In genomic region chr10:43315535-43316245, GRCh38 we compare ENCODE assay signal across 1 cellular context.
TF ChIP-seq lines count a peak whose summit lies in the region.

No MANE protein-coding gene starts in this region.

TF ChIP-seq in GM23338, 12 proteins besides CTCF, POLR2A, EP300 and RAD21 (continued from another document):
- TF ChIP-seq POLR2AphosphoS5 (IDR thresholded peaks at IDR 0.05; ENCODE audit: low read depth) (no peak), ZNF462 (CRISPR knock-in tag; IDR thresholded peaks at IDR 0.05) (no peak), STAT1 (IDR thresholded peaks at IDR 0.05; ENCODE audit: unreplicated experiment) (no peak), REST (IDR thresholded peaks at IDR 0.05; ENCODE audit: unreplicated experiment) (no peak), CREB1 (CRISPR knock-in tag; IDR thresholded peaks at IDR 0.05; ENCODE audit: low read depth) (no peak), ZNF114 (CRISPR knock-in tag; IDR thresholded peaks at IDR 0.05) (no peak), JUNB (IDR thresholded peaks at IDR 0.05; ENCODE audit: unreplicated experiment) (no peak), ZNF331 (CRISPR knock-in tag; IDR thresholded peaks at IDR 0.05; ENCODE audit: low read depth) (no peak), NANOG (IDR thresholded peaks at IDR 0.05; ENCODE audit: borderline replicate concordance) (no peak)
